Comparison of ENCODE assay signal across 8 cellular contexts in genomic region chr5:160119142-160119904, GRCh38. TPM values are rescaled to one million over a fixed set of nuclear protein-coding genes. Genes with fewer than 3 reads are reported as not detected.
DNase-seq lines count a peak whose midpoint lies in the region; ATAC-seq and TF ChIP-seq lines count a peak whose summit lies in the region.

TSS of gene PWWP2A (minus strand) at chr5:160119450. CDS start at chr5:160119388, 62 bp downstream.

- peaks cover 9% of the 10 kb centered on the region for H3K27me3 Mint-ChIP-seq in osteocyte (ENCODE audit: unreplicated experiment)

- H3K27ac ChIP-seq in thymus (ENCODE audit: low read depth) = peak within 1 kb of the TSS; percentile 92

- DNase-seq in NCI-H1417 (lab: John Stamatoyannopoulos, UW) (peak; percentile 99 to 100 (median 99)), SW 1271 (lab: John Stamatoyannopoulos, UW) (peak; percentile 100), head of caudate nucleus (peak; percentile 97 to 100 (median 99)), osteocyte (ENCODE audit: extremely low spot score, unreplicated experiment) (peak; percentile 99)
- peak; percentile 97 for DNase-seq in activated naive CD8-positive, alpha-beta T cell treated with anti-CD3 and anti-CD28 coated beads, Interleukin-2, amount 50 U/mL, for 16 hours (ENCODE audit: low read depth, low spot score)

- peaks cover 9% of the 10 kb centered on the region for H3K4me1 Mint-ChIP-seq in osteocyte (ENCODE audit: unreplicated experiment)

- peak within 1 kb of the TSS; percentile 85 for H3K4me3 Mint-ChIP-seq in osteocyte (ENCODE audit: unreplicated experiment)

- H3K36me3 ChIP-seq in thymus (ENCODE audit: control insufficient read depth, insufficient read depth) = peaks cover 7% of the 10 kb centered on the region

- peaks cover 6% of the 10 kb centered on the region for H3K4me1 ChIP-seq in thymus (ENCODE audit: control insufficient read depth, insufficient read depth, low read length)

- no peaks in the 10 kb centered on the region for H3K9me3 ChIP-seq in thymus (ENCODE audit: control insufficient read depth)

- peaks cover 5% of the 10 kb centered on the region for H3K36me3 Mint-ChIP-seq in osteocyte (ENCODE audit: unreplicated experiment)

- peak; percentile 86 for ATAC-seq in HG02759 (IDR thresholded peaks at IDR 0.05; ENCODE audit: unreplicated experiment)

- H3K27me3 ChIP-seq in thymus (ENCODE audit: control insufficient read depth, insufficient read depth) = peaks cover 3% of the 10 kb centered on the region

- WGBS in thymus = under 1% methylated on average over 55 of the region's 55 CpGs

- H3K27ac Mint-ChIP-seq in osteocyte (ENCODE audit: unreplicated experiment) = peak within 1 kb of the TSS; percentile 72

- peak within 1 kb of the TSS; percentile 99 for H3K4me3 ChIP-seq in thymus (ENCODE audit: low read length)

- no peaks in the 10 kb centered on the region for H3K9me3 Mint-ChIP-seq in osteocyte (ENCODE audit: unreplicated experiment)

- intact Hi-C loops in head of caudate nucleus (cut with DNase I) = loop anchor here (2.0 to 10.0 kb wide), 2 partner anchors 45 to 275 kb away; no protein-coding TSS in a partner anchor

- TF ChIP-seq CTCF in GM12872 (IDR thresholded peaks at IDR 0.05; ENCODE audit: insufficient read depth, low read depth, low read length) = peak; percentile 19; the same call in 1 of the 3 replicates
- TF ChIP-seq CTCF in osteocyte (IDR thresholded peaks at IDR 0.05) = peak; percentile 36

RNA-seq across cellular contexts. Expression of gene PWWP2A, which starts in this region (rescaled TPM):
- total RNA-seq in osteocyte = 21.9 and 22.3 TPM in 2 replicates
- 17.0 TPM for polyA plus RNA-seq in thymus

Comparison
In these comparisons a context has a peak if more than half of its experiments do, and no peak if none do; other contexts are left out.
1. Peak in every context shown above with its lines: DNase-seq, ATAC-seq, H3K4me3 ChIP-seq and H3K27ac ChIP-seq.